In the genomic region with DNA sequence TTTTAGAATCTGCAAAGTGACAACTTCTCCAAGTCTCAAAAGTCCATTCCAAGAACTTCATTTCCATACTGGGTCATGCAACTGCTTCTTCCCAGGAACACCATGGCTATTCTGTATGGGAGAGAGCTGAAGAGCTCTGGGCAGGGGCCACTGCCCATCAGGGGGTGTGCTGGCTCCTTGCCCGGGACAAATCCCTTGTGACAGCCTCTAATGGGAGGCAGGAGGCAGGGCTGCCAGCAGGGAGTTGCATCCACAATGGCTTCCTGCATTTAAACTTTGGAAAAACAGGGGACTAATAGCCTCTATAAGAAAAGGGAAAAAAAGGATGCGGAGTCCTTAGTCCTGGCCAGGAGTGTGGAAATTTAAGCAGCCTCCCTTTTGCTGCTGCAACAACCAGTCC, we compare ENCODE assay signal across 15 cellular contexts.
"Had no signal": no experiment of that assay in that cellular context is flagged by ENCODE, and none has a peak within 500 bp of the region (broad histone marks: within the 10 kb centered on the region; RNA-seq: fewer than 3 reads in every experiment).

No MANE protein-coding gene starts in this region.

- H3K9me3 ChIP-seq: adrenal gland had no signal

- H3K27ac ChIP-seq: adrenal gland, brain microvascular endothelial cell had no signal

- ATAC-seq: left colon, natural killer cell had no signal

- H3K27me3 ChIP-seq: adrenal gland, brain microvascular endothelial cell had no signal

- H3K4me3 ChIP-seq: adrenal gland had no signal

- H3K36me3 ChIP-seq: adrenal gland, brain microvascular endothelial cell had no signal

- H3K4me1 ChIP-seq: adrenal gland had no signal

- DNase-seq: activated CD4-positive, alpha-beta T cell treated with anti-CD3 and anti-CD28 coated beads, Interleukin-2, amount 10 ng/mL, durations not matched to agents 7 days and 5 days; activated CD4-positive, CD25-positive, alpha-beta regulatory T cell; activated naive CD4-positive, alpha-beta T cell treated with anti-CD3 and anti-CD28 coated beads, Interleukin-2, amount 10 ng/mL, durations not matched to agents 7 days and 5 days; activated T-cell treated with anti-CD3 and anti-CD28 coated beads for 4 hours; adrenal gland; brain microvascular endothelial cell; dermis blood vessel endothelial cell; erythroblast; immature natural killer cell; left colon; mammary epithelial cell; natural killer cell; occipital lobe; stimulated activated CD4-positive, alpha-beta T cell treated with anti-CD3 and anti-CD28 coated beads, Interleukin-12 subunit alpha, Interleukin-12 subunit beta, amount 100 ng/mL, for 4 hours; stimulated activated naive CD4-positive, alpha-beta T cell had no signal
